Comparison of ENCODE assay signal across 26 cellular contexts in genomic region chr1:116529199-116529616, GRCh38. TPM values are rescaled to one million over a fixed set of nuclear protein-coding genes. Genes with fewer than 3 reads are reported as not detected.
DNase-seq lines count a peak whose midpoint lies in the region; ATAC-seq, FAIRE-seq and TF ChIP-seq lines count a peak whose summit lies in the region.
"Had no signal": no experiment of that assay in that cellular context is flagged by ENCODE, and none has a peak within 500 bp of the region (broad histone marks: within the 10 kb centered on the region; RNA-seq: fewer than 3 reads in every experiment).

No MANE protein-coding gene starts in this region.

- no peaks in the 10 kb centered on the region for H3K4me1 Mint-ChIP-seq in GM23338
- H3K4me1 Mint-ChIP-seq: IgD-negative memory B cell had no signal

- H3K27ac Mint-ChIP-seq in GM23338: no peak overlapping the region
- H3K27ac Mint-ChIP-seq: activated CD8-positive, alpha-beta T cell treated with anti-CD3 and anti-CD28 coated beads for 36 hours; CD8-positive, alpha-beta T cell; naive thymus-derived CD8-positive, alpha-beta T cell had no signal

- H3K27me3 ChIP-seq in GM12878 (replicated peaks in 1 of 2; ENCODE audit: control insufficient read depth in 2 of 2, insufficient read depth in 2 of 2, low read length in 1 of 2): no peaks in the 10 kb centered on the region
- H3K27me3 ChIP-seq in neutrophil: no peaks in the 10 kb centered on the region
- no peaks in the 10 kb centered on the region for H3K27me3 ChIP-seq in GM23338 (ENCODE audit: insufficient read depth)
- H3K27me3 ChIP-seq: adrenal gland, cardiac muscle cell, heart left ventricle, sigmoid colon, suprapubic skin had no signal

- ATAC-seq in GM12878 (no peak), GM23338 (no peak)
- ATAC-seq: activated CD8-positive, alpha-beta T cell treated with anti-CD3 and anti-CD28 coated beads for 36 hours; CD8-positive, alpha-beta T cell; heart left ventricle; naive thymus-derived CD8-positive, alpha-beta T cell had no signal

- POLR2A ChIA-PET in GM12878 (lab: Charles Lee): no interaction called here

- peak; percentile 75 for DNase-seq in ELR (ENCODE audit: low read depth)
- DNase-seq in M059J (ENCODE audit: low read depth): peak; percentile 94
- DNase-seq in GM12878 (ENCODE audit: low read depth, low spot score): no peak
- DNase-seq in GM23338 (ENCODE audit: low spot score): no peak
- DNase-seq in middle frontal gyrus (ENCODE audit: extremely low spot score, low spot score): no peak
- no peak for DNase-seq in UCSD-AML1 (lab: John Stamatoyannopoulos, UW; ENCODE audit: unreplicated experiment)
- DNase-seq in GF-D8 (lab: John Stamatoyannopoulos, UW): no peak
- DNase-seq: activated CD8-positive, alpha-beta T cell treated with anti-CD3 and anti-CD28 coated beads for 36 hours; activated gamma-delta T cell treated with Interleukin-2 at 50 U/mL for 16 hours; adrenal gland; CD8-positive, alpha-beta T cell; dermis blood vessel endothelial cell; DMS153; heart left ventricle; naive thymus-derived CD8-positive, alpha-beta T cell; NCI-H1436; NCI-H526; sigmoid colon; T1000 had no signal

- RAD21 ChIA-PET in GM12878 (lab: Charles Lee; ENCODE audit: unreplicated experiment): no interaction called here

- H3K4me3 Mint-ChIP-seq in GM23338: no peak overlapping the region
- H3K4me3 Mint-ChIP-seq: activated CD8-positive, alpha-beta T cell treated with anti-CD3 and anti-CD28 coated beads for 36 hours; CD8-positive, alpha-beta T cell; IgD-negative memory B cell; naive thymus-derived CD8-positive, alpha-beta T cell had no signal

- no peaks in the 10 kb centered on the region for H3K27me3 Mint-ChIP-seq in GM23338 (ENCODE audit: insufficient read depth, low read depth, poor library complexity)
- H3K27me3 Mint-ChIP-seq: activated CD8-positive, alpha-beta T cell treated with anti-CD3 and anti-CD28 coated beads for 36 hours; IgD-negative memory B cell had no signal

- H3F3A ChIP-seq in GM23338 (replicated peaks; ENCODE audit: low read depth): no peaks in the 10 kb centered on the region

- no TSS peak for BruUV-seq in GM12878 (replicated peaks; lab: Mats Ljungman, UMichigan)

- peaks cover 10% of the 10 kb centered on the region; the same call in 2 of the 3 replicates for H3K36me3 Mint-ChIP-seq in GM23338 (ENCODE audit: low read depth)

- in situ Hi-C loops in GM12878 (cut with MboI): no loop called here

- no peak for TF ChIP-seq CTCF in GM12878 (IDR thresholded peaks at IDR 0.05 in 2 of 3, conservative IDR thresholded peaks at IDR 0.05 in 1 of 3; ENCODE audit: control insufficient read depth in 2 of 3, extremely low read depth in 1 of 3, insufficient read depth in 1 of 3, low read depth in 3 of 3, low read length in 3 of 3)
- TF ChIP-seq CTCF in neutrophil (IDR thresholded peaks at IDR 0.05): no peak
- TF ChIP-seq CTCF in GM23338 (conservative IDR thresholded peaks at IDR 0.05; ENCODE audit: low read depth in 2 of 2): no peak

- FAIRE-seq in GM12878 (lab: Jason Lieb, UNC): no peak
- FAIRE-seq: GM19239, urothelium cell line had no signal

- H3K79me2 ChIP-seq in GM12878 (ENCODE audit: control insufficient read depth, insufficient read depth, low read length): peaks cover 3% of the 10 kb centered on the region
- no peaks in the 10 kb centered on the region for H3K79me2 ChIP-seq in GM23338 (replicated peaks; ENCODE audit: insufficient read depth)

- no peak overlapping the region for H3K4me2 ChIP-seq in GM12878 (ENCODE audit: control insufficient read depth, insufficient read depth)
- no peak overlapping the region for H3K4me2 ChIP-seq in GM23338

- H3K9ac ChIP-seq in GM12878 (ENCODE audit: control insufficient read depth, insufficient read depth, low read length): no peak overlapping the region

- 96% methylated on average over 3 of the region's 3 CpGs for WGBS in GM12878 (ENCODE audit: insufficient coverage, insufficient replicate concordance, low lambda C conversion rate, missing lambda C conversion rate)

- no peak for TF ChIP-seq POLR2A in GM12878 (IDR thresholded peaks at IDR 0.05; ENCODE audit: low read depth, low read length)

- H3K36me3 ChIP-seq in GM12878 (ENCODE audit: control insufficient read depth in 2 of 2, insufficient read depth in 2 of 2, low read length in 1 of 2) (peaks cover 14 to 39% of the 10 kb centered on the region in 2 experiments), neutrophil (peaks cover 42% of the 10 kb centered on the region), GM23338 (ENCODE audit: insufficient read depth) (no peaks in the 10 kb centered on the region; the same call in 1 of the 2 replicates)
- H3K36me3 ChIP-seq: adrenal gland, cardiac muscle cell had no signal

- H3K27ac ChIP-seq in GM12878 (ENCODE audit: control insufficient read depth, insufficient read depth) (no peak overlapping the region), neutrophil (peak overlapping the region; percentile 16), GM23338 (ENCODE audit: low read depth) (no peak overlapping the region)
- H3K27ac ChIP-seq: adrenal gland, cardiac muscle cell, heart left ventricle, HL-60, sigmoid colon, suprapubic skin had no signal

- no peak for TF ChIP-seq RAD21 in GM12878 (IDR thresholded peaks at IDR 0.05; ENCODE audit: insufficient read depth, low read depth, low read length)

- SMC1A ChIA-PET in GM12878 (lab: Charles Lee; ENCODE audit: uncharacterized antibody, unreplicated experiment): interaction anchor here (1.0 to 1.3 kb wide), 2 partner anchors 10 to 509 kb away, joined by 3 to 4 read pairs; no protein-coding TSS in a partner anchor

- intact Hi-C loops in GM12878 (cut with micrococcal nuclease; ENCODE audit: unreplicated experiment): no loop called here

- H3K4me1 ChIP-seq in GM12878 (ENCODE audit: control insufficient read depth, insufficient read depth, low read length): no peaks in the 10 kb centered on the region
- H3K4me1 ChIP-seq in neutrophil (ENCODE audit: control insufficient read depth in 1 of 2, insufficient read depth in 1 of 2, low read depth in 1 of 2, low read length in 1 of 2): no peaks in the 10 kb centered on the region
- no peaks in the 10 kb centered on the region for H3K4me1 ChIP-seq in GM23338 (ENCODE audit: insufficient read depth)
- H3K4me1 ChIP-seq: adrenal gland, sigmoid colon, suprapubic skin had no signal

- peaks cover 5% of the 10 kb centered on the region; the same call in 1 of the 3 replicates for H3K9me3 Mint-ChIP-seq in GM23338

- H4K20me1 ChIP-seq in GM12878 (ENCODE audit: control insufficient read depth, insufficient read depth) (no peaks in the 10 kb centered on the region), GM23338 (replicated peaks; ENCODE audit: insufficient read depth) (no peaks in the 10 kb centered on the region)

- CTCF ChIA-PET in GM12878 (lab: Yijun Ruan, JAX): interaction anchor here (1.2 kb wide), 1 partner anchor 198 kb away, joined by 3 read pairs; no protein-coding TSS in a partner anchor

- no peaks in the 10 kb centered on the region; the same call in 1 of the 3 replicates for H3K9me3 ChIP-seq in GM12878 (replicated peaks; ENCODE audit: control insufficient read depth, insufficient read depth, low read length)
- no peaks in the 10 kb centered on the region for H3K9me3 ChIP-seq in neutrophil
- H3K9me3 ChIP-seq: adrenal gland, sigmoid colon, suprapubic skin had no signal

- no peak for TF ChIP-seq EP300 in GM12878 (IDR thresholded peaks at IDR 0.05; ENCODE audit: borderline replicate concordance in 1 of 2, control insufficient read depth in 1 of 2, low read depth in 2 of 2, low read length in 2 of 2)

- H3K4me3 ChIP-seq in GM12878: no peak overlapping the region
- H3K4me3 ChIP-seq in neutrophil (ENCODE audit: low read depth in 1 of 2, low read length in 1 of 2): no peak overlapping the region
- no peak overlapping the region for H3K4me3 ChIP-seq in GM23338
- H3K4me3 ChIP-seq: adrenal gland, cardiac muscle cell, heart left ventricle, sigmoid colon, suprapubic skin had no signal

- H2AFZ ChIP-seq in GM12878 (ENCODE audit: control insufficient read depth, low read depth, low read length) (no peak overlapping the region), GM23338 (no peak overlapping the region)

- H3K9me2 ChIP-seq in GM23338 (ENCODE audit: insufficient read depth): peaks cover 3% of the 10 kb centered on the region; the same call in 1 of the 2 replicates

TF ChIP-seq in GM12878, 131 proteins besides CTCF, POLR2A, EP300 and RAD21:
- no peak for TF ChIP-seq POLR2AphosphoS5 (IDR thresholded peaks at IDR 0.05; ENCODE audit: low read length)
- 0 out of 2 replicates have a peak, but pooled peaks have one; percentile 19 for TF ChIP-seq SMAD5 (IDR thresholded peaks at IDR 0.05; ENCODE audit: low read depth)
- TF ChIP-seq NBN (IDR thresholded peaks at IDR 0.05): no peak

TF ChIP-seq in GM23338, 12 proteins besides CTCF, POLR2A, EP300 and RAD21:
- no peak for TF ChIP-seq CREB1 (CRISPR knock-in tag; IDR thresholded peaks at IDR 0.05; ENCODE audit: low read depth)
- no peak for TF ChIP-seq JUNB (IDR thresholded peaks at IDR 0.05; ENCODE audit: unreplicated experiment)
- TF ChIP-seq POLR2AphosphoS5 (IDR thresholded peaks at IDR 0.05; ENCODE audit: low read depth): no peak
- TF ChIP-seq STAT1 (IDR thresholded peaks at IDR 0.05; ENCODE audit: unreplicated experiment): no peak
- TF ChIP-seq ZNF331 (CRISPR knock-in tag; IDR thresholded peaks at IDR 0.05; ENCODE audit: low read depth): no peak

RNA-seq across cellular contexts. Expression of gene CD58, which starts 41.6 kb away (rescaled TPM):
- total RNA-seq in M059J (2014; rRNA removed; shearing (Covaris generic)): 73.2 and 87.1 TPM in 2 replicates
- total RNA-seq in GM12878 (2013; cell fraction: nucleolus; rRNA removed): 332 and 350 TPM in 2 replicates
- total RNA-seq in GM12878 (2014; rRNA removed): 105 and 127 TPM in 2 replicates
- 130 and 131 TPM in 2 replicates for total RNA-seq in GM12878 (2014; rRNA removed; fragmentation: Illumina TruSeq; extraction: Trizol)
- 67.7 and 70.4 TPM in 2 replicates for total RNA-seq in GM12878 (2021)
- 53.2 TPM for polyA plus RNA-seq in GM12878 (2011; ENCODE audit: low read depth)
- 172 and 229 TPM in 2 replicates for polyA plus RNA-seq in GM12878 (2011; rRNA removed)
- polyA plus RNA-seq in GM12878 (2011; cell fraction: cytosol; rRNA removed): 60.9 and 69.0 TPM in 2 replicates
- 101 and 112 TPM in 2 replicates for polyA plus RNA-seq in GM12878 (2011; cell fraction: nucleus; rRNA removed)
- 83.8 and 106 TPM in 2 replicates for polyA plus RNA-seq in GM12878 (2012)
- 164 and 219 TPM in 2 replicates for polyA plus RNA-seq in GM12878 (2014; fragmentation: Illumina TruSeq; extraction: Trizol)
- polyA plus RNA-seq in GM12878 (2014; fragmentation: Nextera tagmentation; extraction: Ambion mirVana): 100 to 1,000 TPM; 110 to 125 TPM
- 95.3 and 128 TPM in 2 replicates for polyA plus RNA-seq in GM12878 (2014; rRNA removed)
- 100 to 1,000 TPM; 241 to 252 TPM for polyA plus RNA-seq in GM12878 (2016; fragmentation: Nextera tagmentation; extraction: Ambion mirVana)
- polyA minus RNA-seq in GM12878 (2011; rRNA and poly(A)+ RNA removed): 56.7 and 124 TPM in 2 replicates
- polyA minus RNA-seq in GM12878 (2011; cell fraction: cytosol; rRNA and poly(A)+ RNA removed): 24.1 and 29.8 TPM in 2 replicates
- polyA minus RNA-seq in GM12878 (2011; cell fraction: nucleus; rRNA and poly(A)+ RNA removed): 84.6 and 101 TPM in 2 replicates
- total RNA-seq in GM23338 (2014; rRNA removed; shearing (Covaris generic)): 9.2 and 10.3 TPM in 2 replicates
- 11.6 and 12.5 TPM in 2 replicates for polyA plus RNA-seq in GM23338 (2016; fragmentation: Nextera tagmentation; extraction: Ambion mirVana)

Comparison
In these comparisons a context has a peak if more than half of its experiments do, and no peak if none do; other contexts are left out.
1. DNase-seq: peak in ELR (single experiment) and M059J (single experiment); none in GM12878 (single experiment), GM23338 (single experiment), middle frontal gyrus (single experiment), UCSD-AML1 (single experiment) and GF-D8 (single experiment).